Comparison of ENCODE assay signal across 8 cellular contexts in genomic region chr14:96567289-96567899, GRCh38.
DNase-seq lines count a peak whose midpoint lies in the region; ATAC-seq, FAIRE-seq and TF ChIP-seq lines count a peak whose summit lies in the region.

No MANE protein-coding gene starts in this region.

- H3K27me3 ChIP-seq in KMS-11 (ENCODE audit: insufficient read depth, low read depth) (no peaks in the 10 kb centered on the region), left ventricle myocardium inferior (ENCODE audit: low read depth) (no peaks in the 10 kb centered on the region), upper lobe of left lung (no peaks in the 10 kb centered on the region)

- H3K4me1 ChIP-seq in KMS-11 (ENCODE audit: low read depth, poor library complexity, severe bottlenecking) = peaks cover 34% of the 10 kb centered on the region
- H3K4me1 ChIP-seq in left ventricle myocardium inferior = no peaks in the 10 kb centered on the region
- H3K4me1 ChIP-seq in upper lobe of left lung = no peaks in the 10 kb centered on the region

- H3K27ac ChIP-seq in KMS-11 (no peak overlapping the region), left ventricle myocardium inferior (replicated peaks) (no peak overlapping the region), upper lobe of left lung (no peak overlapping the region)

- H3K4me2 ChIP-seq in KMS-11 = no peak overlapping the region

- TF ChIP-seq EP300 in upper lobe of left lung (IDR thresholded peaks at IDR 0.05) = no peak

- peak; percentile 34 for FAIRE-seq in TTC549 (lab: Jason Lieb, UNC)

- intact Hi-C loops in Right ventricle myocardium superior (cut with DNase I) (loop anchor here (5.0 to 10.0 kb wide), 2 partner anchors 175 to 243 kb away; no protein-coding TSS in a partner anchor), cardiac septum (cut with DNase I) (loop anchor here (5.0 kb wide), 1 partner anchor 175 kb away; no protein-coding TSS in a partner anchor), left ventricle myocardium inferior (cut with micrococcal nuclease) (no loop called here)

- H3K9me3 ChIP-seq in left ventricle myocardium inferior (replicated peaks) (no peaks in the 10 kb centered on the region), upper lobe of left lung (no peaks in the 10 kb centered on the region)

- TF ChIP-seq CTCF in KMS-11 (conservative IDR thresholded peaks at IDR 0.05; ENCODE audit: low read depth, low read length) = peak; percentile 62
- TF ChIP-seq CTCF in left ventricle myocardium inferior (IDR thresholded peaks at IDR 0.05; ENCODE audit: borderline replicate concordance) = peak; percentile 56
- TF ChIP-seq CTCF in upper lobe of left lung (IDR thresholded peaks at IDR 0.05) = peak in 4 of 6 experiments; percentile 16 to 37 (median 28)

- no peak overlapping the region for H3K9ac ChIP-seq in KMS-11

- H4K20me1 ChIP-seq in KMS-11 (ENCODE audit: insufficient read depth) = no peaks in the 10 kb centered on the region

- H3K79me2 ChIP-seq in KMS-11 (ENCODE audit: insufficient read depth, low read depth) = no peaks in the 10 kb centered on the region

- H2AFZ ChIP-seq in KMS-11 (ENCODE audit: low read depth) = no peak overlapping the region

- ATAC-seq in Right ventricle myocardium superior (ENCODE audit: poor library complexity) (peak; percentile 57), upper lobe of left lung (ENCODE audit: low FRiP score in 2 of 2) (no peak), HG03196 (IDR thresholded peaks at IDR 0.05; ENCODE audit: unreplicated experiment) (no peak)

- 78 to 84% methylated on average over 3 of the region's 3 CpGs for WGBS in upper lobe of left lung, 2 donors

- H3K4me3 ChIP-seq in KMS-11 (IDR thresholded peaks at IDR 0.05; ENCODE audit: insufficient read depth, low read depth, low read length) = no peak overlapping the region
- no peak overlapping the region for H3K4me3 ChIP-seq in left ventricle myocardium inferior
- no peak overlapping the region for H3K4me3 ChIP-seq in upper lobe of left lung

- TF ChIP-seq POLR2A in upper lobe of left lung (IDR thresholded peaks at IDR 0.05) = no peak

- H3K36me3 ChIP-seq in KMS-11 (ENCODE audit: insufficient read depth) = no peaks in the 10 kb centered on the region
- peaks cover 50% of the 10 kb centered on the region for H3K36me3 ChIP-seq in left ventricle myocardium inferior
- peaks cover 0 to 49% (median 11%) of the 10 kb centered on the region in 4 donors for H3K36me3 ChIP-seq in upper lobe of left lung

- DNase-seq in Right ventricle myocardium superior = no peak
- DNase-seq in cardiac septum (ENCODE audit: low spot score) = no peak
- DNase-seq in left ventricle myocardium inferior = no peak
- DNase-seq in upper lobe of left lung = no peak
- DNase-seq in GM19240 (ENCODE audit: insufficient read length, low spot score) = no peak
